In the genomic region with DNA sequence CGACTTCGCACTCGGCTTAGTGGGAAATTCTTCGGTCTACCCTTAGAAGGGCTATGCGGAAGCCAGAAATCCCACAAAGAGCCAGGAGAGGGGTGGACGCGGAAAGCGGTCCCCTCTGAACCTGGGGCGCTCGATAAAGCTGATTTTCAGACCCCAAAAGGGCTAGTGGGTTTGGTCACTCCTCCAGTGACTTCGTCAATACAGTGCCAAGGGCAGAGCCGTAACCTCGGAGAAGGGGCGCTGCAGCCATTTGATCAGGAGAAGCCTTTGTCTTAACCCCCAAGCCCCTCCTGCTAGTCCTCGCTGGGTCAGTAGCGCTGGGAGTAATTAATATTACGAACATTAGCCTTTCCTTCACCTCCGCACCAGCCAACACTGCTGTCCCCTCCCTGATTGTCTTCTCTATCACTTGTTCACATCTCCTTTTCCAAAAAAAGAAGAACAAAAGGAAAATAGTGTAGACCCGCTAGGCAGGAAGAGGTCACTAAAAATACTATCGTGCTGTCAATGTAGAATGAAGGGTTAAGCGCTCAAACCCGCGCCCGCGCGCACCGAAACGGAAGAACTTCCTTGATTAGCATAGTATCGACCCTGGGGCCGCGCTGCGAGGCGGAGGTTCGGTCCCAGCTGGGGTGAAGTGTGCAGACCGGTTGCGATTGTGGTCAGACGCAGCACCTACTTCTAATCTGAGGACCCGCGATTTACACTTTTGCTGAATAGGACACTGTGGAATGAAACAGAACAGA, we compare ENCODE assay signal across 7 cellular contexts.
DNase-seq lines count a peak whose midpoint lies in the region; ATAC-seq and TF ChIP-seq lines count a peak whose summit lies in the region.

No MANE protein-coding gene starts in this region.

- no peaks in the 10 kb centered on the region for H3K27me3 ChIP-seq in ovary

- ATAC-seq in GM18858 (IDR thresholded peaks at IDR 0.05; ENCODE audit: unreplicated experiment) = peak; percentile 28
- peak; percentile 29 for ATAC-seq in HG03139 (IDR thresholded peaks at IDR 0.05; ENCODE audit: unreplicated experiment)

- TF ChIP-seq EP300 in ovary (IDR thresholded peaks at IDR 0.05) = no peak

- 0 to 1% (median 0%) methylated on average over 39 of the region's 39 CpGs for WGBS in ovary, 3 donors
- under 1% methylated on average over 39 of the region's 39 CpGs for WGBS in urinary bladder

- no peak for TF ChIP-seq POLR2A in ovary (IDR thresholded peaks at IDR 0.05)

- H3K4me3 Mint-ChIP-seq in activated naive CD4-positive, alpha-beta T cell treated with anti-CD3 and anti-CD28 coated beads for 36 hours = peak overlapping the region; percentile 85

- intact Hi-C loops in activated naive CD4-positive, alpha-beta T cell treated with anti-CD3 and anti-CD28 coated beads for 36 hours (cut with micrococcal nuclease) = loop anchor here (1.0 to 5.0 kb wide), 8 partner anchors 15 to 639 kb away; a partner anchor contains a TSS
- intact Hi-C loops in head of caudate nucleus (cut with DNase I) (loop anchor here (10.0 kb wide), 1 partner anchor 93 kb away; no protein-coding TSS in a partner anchor), ovary (cut with DNase I) (loop anchor here in 1 of 4 donors (10.0 kb wide), 1 partner anchor 93 kb away; no protein-coding TSS in a partner anchor)

- peak overlapping the region; percentile 37 for H3K27ac Mint-ChIP-seq in activated naive CD4-positive, alpha-beta T cell treated with anti-CD3 and anti-CD28 coated beads for 36 hours

- TF ChIP-seq CTCF in ovary (IDR thresholded peaks at IDR 0.05) = no peak

- no peaks in the 10 kb centered on the region for H3K9me3 Mint-ChIP-seq in activated naive CD4-positive, alpha-beta T cell treated with anti-CD3 and anti-CD28 coated beads for 36 hours

- H3K36me3 Mint-ChIP-seq in activated naive CD4-positive, alpha-beta T cell treated with anti-CD3 and anti-CD28 coated beads for 36 hours (ENCODE audit: low read depth) = no peaks in the 10 kb centered on the region

- DNase-seq in OCI-M1 (lab: John Stamatoyannopoulos, UW) (peak; percentile 85), head of caudate nucleus (peak; percentile 42 to 82 (median 62)), ovary (peak; percentile 12 to 42 (median 26))
- peak; percentile 80 for DNase-seq in activated naive CD4-positive, alpha-beta T cell treated with anti-CD3 and anti-CD28 coated beads for 36 hours

- H3K36me3 ChIP-seq in ovary (no peaks in the 10 kb centered on the region), urinary bladder (ENCODE audit: insufficient read depth) (no peaks in the 10 kb centered on the region)

- no peaks in the 10 kb centered on the region for H3K9me3 ChIP-seq in ovary

- H3K27ac ChIP-seq in ovary (no peak overlapping the region), urinary bladder (ENCODE audit: low read depth) (no peak overlapping the region)

- H3K4me3 ChIP-seq in ovary (peak overlapping the region; percentile 53), urinary bladder (ENCODE audit: low read depth, low read length) (peak overlapping the region; percentile 70)

- CTCF ChIA-PET in activated naive CD4-positive, alpha-beta T cell treated with anti-CD3 and anti-CD28 coated beads for 36 hours (lab: Charles Lee) = interaction anchor here (0.6 to 1.5 kb wide), 6 partner anchors 12 to 166 kb away, joined by 3 to 7 read pairs (median 4); no protein-coding TSS in a partner anchor

- peaks cover 2% of the 10 kb centered on the region for H3K4me1 ChIP-seq in ovary (ENCODE audit: insufficient read depth)
- no peaks in the 10 kb centered on the region for H3K4me1 ChIP-seq in urinary bladder (ENCODE audit: insufficient read depth)

- peaks cover 5% of the 10 kb centered on the region for H3K27me3 Mint-ChIP-seq in activated naive CD4-positive, alpha-beta T cell treated with anti-CD3 and anti-CD28 coated beads for 36 hours (ENCODE audit: low read depth)

- peaks cover 23% of the 10 kb centered on the region for H3K4me1 Mint-ChIP-seq in activated naive CD4-positive, alpha-beta T cell treated with anti-CD3 and anti-CD28 coated beads for 36 hours (ENCODE audit: low read depth)

Comparison
In these comparisons a context has a peak if more than half of its experiments do, and no peak if none do; other contexts are left out.
1. DNase-seq: peak in every context shown above with its lines; median percentile 85 in OCI-M1; 80 in activated naive CD4-positive, alpha-beta T cell treated with anti-CD3 and anti-CD28 coated beads for 36 hours; 62 in head of caudate nucleus; 26 in ovary.